Comparison of ENCODE assay signal across 13 cellular contexts in genomic region chr6:165616116-165616515, GRCh38. TPM values are rescaled to one million over a fixed set of nuclear protein-coding genes. Genes with fewer than 3 reads are reported as not detected.
DNase-seq lines count a peak whose midpoint lies in the region; ATAC-seq and TF ChIP-seq lines count a peak whose summit lies in the region.
"Had no signal": no experiment of that assay in that cellular context is flagged by ENCODE, and none has a peak within 500 bp of the region (broad histone marks: within the 10 kb centered on the region; RNA-seq: fewer than 3 reads in every experiment).

No MANE protein-coding gene starts in this region.

- WGBS in sigmoid colon, 2 donors, result 52 to 67% methylated on average over 9 of the region's 9 CpGs

- no peak overlapping the region for H3K4me3 ChIP-seq in astrocyte of the spinal cord (ENCODE audit: low read depth, low read length)
- peak overlapping the region; percentile 58 for H3K4me3 ChIP-seq in left ventricle myocardium inferior
- peak overlapping the region in 3 of 4 donors; percentile 4 to 38 (median 23) for H3K4me3 ChIP-seq in sigmoid colon
- H3K4me3 ChIP-seq: skin epidermis had no signal

- peak overlapping the region; percentile 25; the same call in 1 of the 2 replicates for H3K9ac ChIP-seq in ES-I3 (ENCODE audit: low read depth, low read length)

- H3K27ac ChIP-seq in left ventricle myocardium inferior (replicated peaks) (peak overlapping the region; percentile 83), sigmoid colon (peak overlapping the region in 3 of 4 donors; percentile 18 to 49 (median 37))
- H3K27ac ChIP-seq: C4-2B, skin epidermis had no signal

- H3K4me1 ChIP-seq in ES-I3 (ENCODE audit: insufficient read depth, low read length), result peaks cover 12% of the 10 kb centered on the region
- peaks cover 24% of the 10 kb centered on the region for H3K4me1 ChIP-seq in left ventricle myocardium inferior
- H3K4me1 ChIP-seq in sigmoid colon, result no peaks in the 10 kb centered on the region

- TF ChIP-seq CTCF in astrocyte of the spinal cord (IDR thresholded peaks at IDR 0.05; ENCODE audit: low read depth, low read length) (no peak), left ventricle myocardium inferior (IDR thresholded peaks at IDR 0.05; ENCODE audit: borderline replicate concordance) (no peak), sigmoid colon (IDR thresholded peaks at IDR 0.05) (no peak)

- no peaks in the 10 kb centered on the region for H3K9me3 ChIP-seq in ES-I3 (ENCODE audit: control insufficient read depth, insufficient read depth, low read length)
- H3K9me3 ChIP-seq in left ventricle myocardium inferior (replicated peaks), result no peaks in the 10 kb centered on the region
- no peaks in the 10 kb centered on the region for H3K9me3 ChIP-seq in sigmoid colon

- intact Hi-C loops in left ventricle myocardium inferior (cut with micrococcal nuclease) (no loop called here), sigmoid colon (cut with DNase I) (no loop called here)

- H3K27me3 ChIP-seq in left ventricle myocardium inferior (ENCODE audit: low read depth), result no peaks in the 10 kb centered on the region
- no peaks in the 10 kb centered on the region for H3K27me3 ChIP-seq in sigmoid colon

- TF ChIP-seq POLR2A in sigmoid colon (IDR thresholded peaks at IDR 0.05), result no peak

- no peak for TF ChIP-seq EP300 in sigmoid colon (IDR thresholded peaks at IDR 0.05)

- in situ Hi-C loops in astrocyte of the spinal cord (cut with HindIII; ENCODE audit: low sequenced_read_pairs), result no loop called here

- H3K36me3 ChIP-seq in ES-I3 (ENCODE audit: insufficient read depth, low read length) (no peaks in the 10 kb centered on the region), left ventricle myocardium inferior (no peaks in the 10 kb centered on the region), sigmoid colon (no peaks in the 10 kb centered on the region)

- peak; percentile 64 for DNase-seq in astrocyte of the spinal cord (ENCODE audit: low read depth, low spot score)
- no peak for DNase-seq in left ventricle myocardium inferior
- no peak for DNase-seq in sigmoid colon
- no peak for DNase-seq in NCI-H510A (lab: John Stamatoyannopoulos, UW)
- DNase-seq in dedifferentiated amniotic fluid mesenchymal stem cell (ENCODE audit: extremely low spot score), result no peak
- DNase-seq: NCI-H1930, T1000 had no signal

- ATAC-seq in GM21529 (IDR thresholded peaks at IDR 0.05; ENCODE audit: unreplicated experiment) (no peak), HG02840 (IDR thresholded peaks at IDR 0.05; ENCODE audit: low FRiP score, unreplicated experiment) (no peak)

RNA-seq across cellular contexts. Expression of gene PDE10A, which starts 46.9 kb away (rescaled TPM):
- total RNA-seq in left ventricle myocardium inferior (12.2 TPM), sigmoid colon (10 to 100 TPM in 2 of 4 donors, 1 to 10 TPM in 2; 7.4 to 33.5 (median 13.5) TPM)
- polyA plus RNA-seq in sigmoid colon, result 1 to 10 TPM in 2 of 3 donors, not detected in 1; 1.2 to 1.5 TPM
- total RNA-seq: OCI-LY7 had no signal
